ENCODE assay signal across 24 cellular contexts in genomic region chr3:78888650-78889049, GRCh38.
"Had no signal": no experiment of that assay in that cellular context is flagged by ENCODE, and none has a peak within 500 bp of the region (broad histone marks: within the 10 kb centered on the region; RNA-seq: fewer than 3 reads in every experiment).

No MANE protein-coding gene starts in this region.

- H3K36me3 ChIP-seq: ascending aorta, breast epithelium, esophagus muscularis mucosa, neutrophil, stomach, WERI-Rb-1 had no signal

- DNase-seq: activated CD4-positive, alpha-beta T cell treated with anti-CD3 and anti-CD28 coated beads for 36 hours; activated CD4-positive, alpha-beta T cell treated with anti-CD3 and anti-CD28 coated beads, Interleukin-2, amount 50 U/mL, for 48 hours; activated gamma-delta T cell; effector CD8-positive, alpha-beta T cell; foreskin melanocyte; left ventricle myocardium superior; naive thymus-derived CD4-positive, alpha-beta T cell; stimulated activated CD4-positive, alpha-beta T cell treated with anti-CD3 and anti-CD28 coated beads, Interleukin-4, amount 100 ng/mL, for 1 hour; stomach; WERI-Rb-1 had no signal

- H3K4me1 ChIP-seq: breast epithelium, parathyroid adenoma, testis had no signal

- H3K9ac ChIP-seq: parathyroid adenoma had no signal

- H3K79me2 ChIP-seq: parathyroid adenoma had no signal

- H3K27me3 ChIP-seq: ascending aorta, breast epithelium, esophagus muscularis mucosa, neutrophil, stomach, testis had no signal

- H3K9me3 Mint-ChIP-seq: dendritic cell treated with granulocyte-macrophage colony-stimulating factor and Interleukin-4, amounts not matched to agents 40 ng/mL and 50 ng/mL, for 4 days had no signal

- H3K27ac Mint-ChIP-seq: activated CD4-positive, alpha-beta T cell treated with anti-CD3 and anti-CD28 coated beads for 36 hours; activated naive CD4-positive, alpha-beta T cell treated with anti-CD3 and anti-CD28 coated beads, Interleukin-2, amount 50 U/mL, for 24 hours; dendritic cell treated with granulocyte-macrophage colony-stimulating factor and Interleukin-4, amounts not matched to agents 40 ng/mL and 50 ng/mL, for 4 days; memory B cell; naive thymus-derived CD4-positive, alpha-beta T cell; stimulated activated effector memory CD8-positive, alpha-beta T cell treated with anti-CD3 and anti-CD28 coated beads, Interleukin-12 subunit alpha, Interleukin-12 subunit beta, amount 100 ng/mL, for 72 hours; type B pancreatic cell had no signal

- H3K4me3 ChIP-seq: ascending aorta, breast epithelium, esophagus muscularis mucosa, smooth muscle cell, stomach, testis had no signal

- H3K4me3 Mint-ChIP-seq: activated CD4-positive, alpha-beta T cell treated with anti-CD3 and anti-CD28 coated beads for 36 hours; activated naive CD4-positive, alpha-beta T cell treated with anti-CD3 and anti-CD28 coated beads, Interleukin-2, amount 50 U/mL, for 24 hours; dendritic cell treated with granulocyte-macrophage colony-stimulating factor and Interleukin-4, amounts not matched to agents 40 ng/mL and 50 ng/mL, for 4 days; memory B cell; naive thymus-derived CD4-positive, alpha-beta T cell; stimulated activated effector memory CD8-positive, alpha-beta T cell treated with anti-CD3 and anti-CD28 coated beads, Interleukin-12 subunit alpha, Interleukin-12 subunit beta, amount 100 ng/mL, for 72 hours; type B pancreatic cell had no signal

- H3K27me3 Mint-ChIP-seq: activated CD4-positive, alpha-beta T cell treated with anti-CD3 and anti-CD28 coated beads for 36 hours; activated naive CD4-positive, alpha-beta T cell treated with anti-CD3 and anti-CD28 coated beads, Interleukin-2, amount 50 U/mL, for 24 hours; dendritic cell treated with granulocyte-macrophage colony-stimulating factor and Interleukin-4, amounts not matched to agents 40 ng/mL and 50 ng/mL, for 4 days; memory B cell; naive thymus-derived CD4-positive, alpha-beta T cell; type B pancreatic cell had no signal

- H3K4me1 Mint-ChIP-seq: activated naive CD4-positive, alpha-beta T cell treated with anti-CD3 and anti-CD28 coated beads, Interleukin-2, amount 50 U/mL, for 24 hours; memory B cell; naive thymus-derived CD4-positive, alpha-beta T cell; stimulated activated effector memory CD8-positive, alpha-beta T cell treated with anti-CD3 and anti-CD28 coated beads, Interleukin-12 subunit alpha, Interleukin-12 subunit beta, amount 100 ng/mL, for 72 hours had no signal

- H2AFZ ChIP-seq: parathyroid adenoma had no signal

- ATAC-seq: activated CD4-positive, alpha-beta T cell treated with anti-CD3 and anti-CD28 coated beads for 36 hours; left ventricle myocardium superior; naive thymus-derived CD4-positive, alpha-beta T cell; sciatic nerve; stimulated activated effector memory CD8-positive, alpha-beta T cell treated with anti-CD3 and anti-CD28 coated beads, Interleukin-12 subunit alpha, Interleukin-12 subunit beta, amount 100 ng/mL, for 72 hours had no signal

- H3K27ac ChIP-seq: ascending aorta, breast epithelium, esophagus muscularis mucosa, neutrophil, parathyroid adenoma, stomach, testis, WERI-Rb-1 had no signal

- FAIRE-seq: endothelial cell of umbilical vein had no signal

- H3K36me3 Mint-ChIP-seq: activated naive CD4-positive, alpha-beta T cell treated with anti-CD3 and anti-CD28 coated beads, Interleukin-2, amount 50 U/mL, for 24 hours; memory B cell; naive thymus-derived CD4-positive, alpha-beta T cell; stimulated activated effector memory CD8-positive, alpha-beta T cell treated with anti-CD3 and anti-CD28 coated beads, Interleukin-12 subunit alpha, Interleukin-12 subunit beta, amount 100 ng/mL, for 72 hours had no signal

- H3K9me3 ChIP-seq: ascending aorta, breast epithelium, esophagus muscularis mucosa, neutrophil, stomach, testis had no signal
